1 cellular context compared by ENCODE assay signal in genomic region chr14:24428628-24429394, GRCh38.
TF ChIP-seq lines count a peak whose summit lies in the region.

No MANE protein-coding gene starts in this region.

TF ChIP-seq in HepG2, 621 proteins besides CTCF, POLR2A, EP300 and RAD21 (continues in another document):
- TF ChIP-seq ZNF761 (CRISPR knock-in tag; conservative IDR thresholded peaks at IDR 0.05) (0 out of 2 replicates have a peak, but pooled peaks have one; percentile 19), TMF1 (CRISPR knock-in tag; IDR thresholded peaks at IDR 0.05; ENCODE audit: low read depth) (no peak), ARID2 (CRISPR knock-in tag; IDR thresholded peaks at IDR 0.05; ENCODE audit: borderline replicate concordance) (no peak), ZFAT (CRISPR knock-in tag; conservative IDR thresholded peaks at IDR 0.05) (no peak), NFKBIZ (CRISPR knock-in tag; IDR thresholded peaks at IDR 0.05) (no peak), ATF7-NPFF (CRISPR knock-in tag; IDR thresholded peaks at IDR 0.05; ENCODE audit: low read depth) (no peak; the same call in 1 of the 2 replicates), ZNF460 (CRISPR knock-in tag; IDR thresholded peaks at IDR 0.05; ENCODE audit: borderline replicate concordance) (no peak), ZNF570 (CRISPR knock-in tag; IDR thresholded peaks at IDR 0.05; ENCODE audit: borderline replicate concordance) (no peak), RARG (CRISPR knock-in tag; IDR thresholded peaks at IDR 0.05; ENCODE audit: low read depth) (0 out of 2 replicates have a peak, but pooled peaks have one; percentile 35), SRY (CRISPR knock-in tag; IDR thresholded peaks at IDR 0.05) (no peak), TSC22D2 (CRISPR knock-in tag; IDR thresholded peaks at IDR 0.05; ENCODE audit: borderline replicate concordance) (no peak), FOXA1 (IDR thresholded peaks at IDR 0.05) (no peak), FOXA1 (CRISPR knock-in tag; IDR thresholded peaks at IDR 0.05) (no peak), ZNF256 (CRISPR knock-in tag; conservative IDR thresholded peaks at IDR 0.05) (no peak), EEA1 (CRISPR knock-in tag; IDR thresholded peaks at IDR 0.05; ENCODE audit: borderline replicate concordance) (0 out of 2 replicates have a peak, but pooled peaks have one; percentile 24), GABPB1 (CRISPR knock-in tag; IDR thresholded peaks at IDR 0.05) (no peak), ZNF501 (CRISPR knock-in tag; IDR thresholded peaks at IDR 0.05) (no peak), ZNF75D (CRISPR knock-in tag; IDR thresholded peaks at IDR 0.05; ENCODE audit: borderline replicate concordance) (no peak), THAP8 (CRISPR knock-in tag; IDR thresholded peaks at IDR 0.05; ENCODE audit: borderline replicate concordance) (no peak), ZNF101 (CRISPR knock-in tag; IDR thresholded peaks at IDR 0.05; ENCODE audit: borderline replicate concordance, low read depth) (0 out of 2 replicates have a peak, but pooled peaks have one; percentile 7), FOXO4 (CRISPR knock-in tag; conservative IDR thresholded peaks at IDR 0.05) (0 out of 2 replicates have a peak, but pooled peaks have one; percentile 84), ZNF280D (CRISPR knock-in tag; IDR thresholded peaks at IDR 0.05) (no peak), STAT6 (CRISPR knock-in tag; IDR thresholded peaks at IDR 0.05; ENCODE audit: borderline replicate concordance) (no peak), ZNF451 (CRISPR knock-in tag; IDR thresholded peaks at IDR 0.05) (no peak), ZNF138 (CRISPR knock-in tag; IDR thresholded peaks at IDR 0.05; ENCODE audit: low read depth) (no peak), SALL1 (CRISPR knock-in tag; IDR thresholded peaks at IDR 0.05) (no peak), ATF7 (IDR thresholded peaks at IDR 0.05) (no peak), ATF7 (CRISPR knock-in tag; IDR thresholded peaks at IDR 0.05) (peak; percentile 47; the same call in 1 of the 2 replicates), ZNF543 (CRISPR knock-in tag; IDR thresholded peaks at IDR 0.05) (0 out of 2 replicates have a peak, but pooled peaks have one; percentile 14), PBX3 (CRISPR knock-in tag; IDR thresholded peaks at IDR 0.05; ENCODE audit: borderline replicate concordance) (no peak), NRL (CRISPR knock-in tag; IDR thresholded peaks at IDR 0.05; ENCODE audit: borderline replicate concordance) (no peak), PITX1 (CRISPR knock-in tag; IDR thresholded peaks at IDR 0.05) (0 out of 2 replicates have a peak, but pooled peaks have one; percentile 13), CAMTA2 (CRISPR knock-in tag; IDR thresholded peaks at IDR 0.05; ENCODE audit: borderline replicate concordance) (0 out of 2 replicates have a peak, but pooled peaks have one; percentile 80), NFAT5 (CRISPR knock-in tag; IDR thresholded peaks at IDR 0.05) (no peak), ZNF326 (CRISPR knock-in tag; IDR thresholded peaks at IDR 0.05; ENCODE audit: borderline replicate concordance) (no peak), ZNF597 (CRISPR knock-in tag; IDR thresholded peaks at IDR 0.05) (no peak), ZSCAN9 (CRISPR knock-in tag; IDR thresholded peaks at IDR 0.05; ENCODE audit: borderline replicate concordance) (no peak), IRF2 (CRISPR knock-in tag; IDR thresholded peaks at IDR 0.05) (no peak), MEIS2 (CRISPR knock-in tag; IDR thresholded peaks at IDR 0.05) (0 out of 2 replicates have a peak, but pooled peaks have one; percentile 45), ATF2 (CRISPR knock-in tag; IDR thresholded peaks at IDR 0.05) (no peak), ZNF235 (CRISPR knock-in tag; IDR thresholded peaks at IDR 0.05; ENCODE audit: borderline replicate concordance) (no peak; the same call in 1 of the 2 replicates), ZFYVE20 (CRISPR knock-in tag; IDR thresholded peaks at IDR 0.05; ENCODE audit: borderline replicate concordance, low read depth) (peak; percentile 77; the same call in 1 of the 2 replicates), TAF1 (CRISPR knock-in tag; IDR thresholded peaks at IDR 0.05) (no peak), SP2 (CRISPR knock-in tag; IDR thresholded peaks at IDR 0.05) (no peak), GMEB1 (CRISPR knock-in tag; IDR thresholded peaks at IDR 0.05; ENCODE audit: borderline replicate concordance) (no peak), GATA4 (IDR thresholded peaks at IDR 0.05; ENCODE audit: borderline replicate concordance, low read depth) (no peak)
